Comparison of ENCODE assay signal across 23 cellular contexts in genomic region chr7:130114776-130115175, GRCh38. TPM values are rescaled to one million over a fixed set of nuclear protein-coding genes. Genes with fewer than 3 reads are reported as not detected.
DNase-seq lines count a peak whose midpoint lies in the region; ATAC-seq, FAIRE-seq and TF ChIP-seq lines count a peak whose summit lies in the region.
"Had no signal": no experiment of that assay in that cellular context is flagged by ENCODE, and none has a peak within 500 bp of the region (broad histone marks: within the 10 kb centered on the region; RNA-seq: fewer than 3 reads in every experiment).

No MANE protein-coding gene starts in this region.

- H2BK5ac ChIP-seq in trophoblast cell (ENCODE audit: low read depth, low read length, poor library complexity) = no peak overlapping the region

- no peak overlapping the region for H3K14ac ChIP-seq in trophoblast cell (ENCODE audit: low read length)

- no peak overlapping the region for H3K23ac ChIP-seq in trophoblast cell (ENCODE audit: low read length)

- H2BK120ac ChIP-seq in trophoblast cell (ENCODE audit: insufficient read depth, low read length, poor library complexity) = no peak overlapping the region

- H3K36me3 ChIP-seq in colonic mucosa (no peaks in the 10 kb centered on the region), trophoblast cell (ENCODE audit: control insufficient read depth in 1 of 2, insufficient read depth in 2 of 2, low read length in 2 of 2) (peaks cover 0 to 2% of the 10 kb centered on the region in 2 experiments), brain microvascular endothelial cell (replicated peaks) (peaks cover 2% of the 10 kb centered on the region)
- H3K36me3 ChIP-seq: prostate gland had no signal

- H3K79me1 ChIP-seq in trophoblast cell (ENCODE audit: low read length) = no peaks in the 10 kb centered on the region

- DNase-seq in GM12891 (ENCODE audit: insufficient read length, low spot score) = no peak
- no peak for DNase-seq in colonic mucosa
- DNase-seq in trophoblast cell = peak; percentile 79 to 88
- no peak for DNase-seq in NOMO-1 (lab: John Stamatoyannopoulos, UW; ENCODE audit: unreplicated experiment in 2 of 2)
- no peak for DNase-seq in brain microvascular endothelial cell
- DNase-seq: activated CD4-positive, alpha-beta T cell treated with anti-CD3 and anti-CD28 coated beads, Interleukin-2, amount 50 U/mL, for 1 hour; activated naive CD4-positive, alpha-beta T cell treated with anti-CD3 and anti-CD28 coated beads, Interleukin-2, amount 50 U/mL, for 16 hours; amygdala; CD4-positive, CD25-positive, alpha-beta regulatory T cell; glutamatergic neuron; kidney glomerular epithelial cell; NCI-H1092; NCI-H187; NCI-H526; stimulated activated CD8-positive, alpha-beta memory T cell treated with anti-CD3 and anti-CD28 coated beads, Interleukin-4, amount 100 ng/mL, for 48 hours; T-helper 2 cell had no signal

- no peak overlapping the region for H3K4ac ChIP-seq in trophoblast cell (ENCODE audit: low read depth, low read length)

- intact Hi-C loops in colonic mucosa (cut with DNase I) = no loop called here

- no peak overlapping the region for H3K18ac ChIP-seq in trophoblast cell (ENCODE audit: low read length)

- no CpG with 5 or more reads among the region's 2 CpGs for WGBS in trophoblast cell (ENCODE audit: extremely low coverage, insufficient coverage, insufficient read length)

- TF ChIP-seq POLR2A in GM12891 (IDR thresholded peaks at IDR 0.05; ENCODE audit: low read depth, low read length) = no peak

- H2BK12ac ChIP-seq in trophoblast cell (ENCODE audit: low read length) = no peak overlapping the region

- in situ Hi-C loops in brain microvascular endothelial cell (cut with HindIII; ENCODE audit: low pct_ligation_motif_present, low sequenced_read_pairs) = no loop called here

- no peaks in the 10 kb centered on the region for H3K27me3 ChIP-seq in colonic mucosa
- H3K27me3 ChIP-seq in trophoblast cell (ENCODE audit: insufficient read depth, low read length) = no peaks in the 10 kb centered on the region
- H3K27me3 ChIP-seq in brain microvascular endothelial cell (replicated peaks) = no peaks in the 10 kb centered on the region

- peak; percentile 13 for FAIRE-seq in GM12891 (lab: Jason Lieb, UNC)
- FAIRE-seq: endometrium, H1, urothelium cell line had no signal

- H2AFZ ChIP-seq in trophoblast cell (ENCODE audit: insufficient read depth, low read length, poor library complexity) = no peak overlapping the region

- TF ChIP-seq CTCF in colonic mucosa (IDR thresholded peaks at IDR 0.05) = no peak
- no peak for TF ChIP-seq CTCF in brain microvascular endothelial cell (IDR thresholded peaks at IDR 0.05; ENCODE audit: low read depth, low read length, missing control alignments)

- H3K79me2 ChIP-seq in trophoblast cell (ENCODE audit: control insufficient read depth, insufficient read depth, low read length, poor library complexity) = no peaks in the 10 kb centered on the region

- no peak overlapping the region for H2AK5ac ChIP-seq in trophoblast cell (ENCODE audit: low read length)

- H3K4me3 ChIP-seq in colonic mucosa = no peak overlapping the region
- no peak overlapping the region for H3K4me3 ChIP-seq in trophoblast cell (ENCODE audit: low read depth, low read length)
- no peak overlapping the region for H3K4me3 ChIP-seq in brain microvascular endothelial cell (ENCODE audit: low read depth, low read length)
- H3K4me3 ChIP-seq: prostate gland had no signal

- H4K91ac ChIP-seq in trophoblast cell (ENCODE audit: low read depth, low read length) = no peak overlapping the region

- H4K12ac ChIP-seq in trophoblast cell (ENCODE audit: low read depth, low read length) = no peak overlapping the region

- ATAC-seq in HG03571 (IDR thresholded peaks at IDR 0.05; ENCODE audit: unreplicated experiment) (peak; percentile 12), GM18520 (IDR thresholded peaks at IDR 0.05; ENCODE audit: unreplicated experiment) (no peak)

- H3K27ac ChIP-seq in colonic mucosa (peak overlapping the region; percentile 43), trophoblast cell (ENCODE audit: low read depth, low read length) (no peak overlapping the region), brain microvascular endothelial cell (no peak overlapping the region)
- H3K27ac ChIP-seq: HL-60, prostate gland had no signal

- H3K9ac ChIP-seq in colonic mucosa (ENCODE audit: low read depth in 2 of 2, low read length in 2 of 2) (no peak overlapping the region), trophoblast cell (ENCODE audit: low read length) (no peak overlapping the region)

- H3K4me2 ChIP-seq in trophoblast cell (ENCODE audit: low read length) = no peak overlapping the region

- H3K9me3 ChIP-seq in colonic mucosa = no peaks in the 10 kb centered on the region
- H3K9me3 ChIP-seq in trophoblast cell (ENCODE audit: insufficient read depth, low read depth, low read length) = no peaks in the 10 kb centered on the region
- H3K9me3 ChIP-seq: prostate gland had no signal

- no peak overlapping the region for H4K8ac ChIP-seq in trophoblast cell (ENCODE audit: low read depth, low read length)

- H3K4me1 ChIP-seq in colonic mucosa = peaks cover 6% of the 10 kb centered on the region
- peaks cover 0 to 3% of the 10 kb centered on the region in 2 experiments for H3K4me1 ChIP-seq in trophoblast cell (ENCODE audit: control insufficient read depth in 1 of 2, insufficient read depth in 2 of 2, low read length in 2 of 2)
- H3K4me1 ChIP-seq: prostate gland had no signal

TF ChIP-seq in GM12891, 5 proteins besides CTCF, POLR2A, EP300 and RAD21:
- TF ChIP-seq PAX5 (IDR thresholded peaks at IDR 0.05; ENCODE audit: insufficient read depth, low read length, severe bottlenecking) = no peak
- no peak for TF ChIP-seq TAF1 (IDR thresholded peaks at IDR 0.05; ENCODE audit: low read depth, low read length)
- TF ChIP-seq SPI1 (IDR thresholded peaks at IDR 0.05; ENCODE audit: low read depth, low read length) = no peak
- TF ChIP-seq POLR2AphosphoS5 (IDR thresholded peaks at IDR 0.05; ENCODE audit: low read depth, low read length) = no peak
- TF ChIP-seq POU2F2 (IDR thresholded peaks at IDR 0.05; ENCODE audit: low read depth, low read length) = no peak

RNA-seq across cellular contexts. Expression of gene KLHDC10, which starts 44.4 kb away (rescaled TPM):
- 7.5 TPM for polyA plus RNA-seq in GM12891 (2012; ENCODE audit: low read depth, missing spikeins)
- total RNA-seq in colonic mucosa = 10 to 100 TPM; 29.1 to 36.3 TPM
- 13.4 and 14.8 TPM in 2 replicates for polyA plus RNA-seq in trophoblast cell (2013)

Comparison
In these comparisons a context has a peak if more than half of its experiments do, and no peak if none do; other contexts are left out.
1. DNase-seq: peak in trophoblast cell (2 of 2); none in GM12891 (single experiment), colonic mucosa (single experiment), NOMO-1 (0 of 2) and brain microvascular endothelial cell (single experiment).